Comparison of ENCODE assay signal across 8 cellular contexts in the genomic region with DNA sequence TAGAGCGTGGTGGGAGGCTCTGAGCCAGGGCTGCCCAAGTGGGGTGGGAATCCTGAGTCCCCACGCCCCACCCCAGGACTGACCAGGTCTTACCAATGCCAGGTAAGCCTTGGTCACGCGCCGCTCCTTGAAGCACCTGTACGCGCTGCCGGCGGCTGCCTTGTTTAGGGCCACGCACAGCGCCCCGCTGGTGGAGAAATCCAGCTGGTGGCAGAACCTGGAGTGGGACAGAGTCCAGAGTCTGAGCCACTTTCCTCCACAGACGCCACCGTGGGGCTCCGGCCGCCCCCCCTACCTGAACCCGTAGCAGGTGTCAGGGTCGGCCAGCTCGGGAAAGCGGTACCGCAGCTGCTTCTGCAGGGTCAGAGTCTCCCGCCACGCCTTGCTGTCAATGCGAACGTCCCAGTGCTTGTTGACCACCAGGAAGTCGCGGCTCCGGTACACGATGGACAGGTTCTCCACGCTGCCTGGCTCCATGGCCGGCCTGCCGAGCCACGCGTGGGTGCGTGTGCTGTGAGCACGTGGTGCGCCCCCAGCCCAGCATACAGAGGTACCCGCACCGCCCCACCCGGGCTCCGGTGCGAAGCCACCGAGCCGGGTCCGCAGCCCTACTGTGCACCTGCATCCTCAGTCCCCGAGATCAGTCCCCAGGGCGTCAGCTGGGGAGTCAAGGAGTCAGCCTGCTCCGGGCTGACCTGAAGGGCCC. TPM values are rescaled to one million over a fixed set of nuclear protein-coding genes. Genes with fewer than 3 reads are reported as not detected.
DNase-seq lines count a peak whose midpoint lies in the region; ATAC-seq and TF ChIP-seq lines count a peak whose summit lies in the region.
"Had no signal": no experiment of that assay in that cellular context is flagged by ENCODE, and none has a peak within 500 bp of the region (broad histone marks: within the 10 kb centered on the region; RNA-seq: fewer than 3 reads in every experiment).

No MANE protein-coding gene starts in this region.

- H3K27ac Mint-ChIP-seq in glutamatergic neuron (ENCODE audit: unreplicated experiment), result peak overlapping the region; percentile 69

- H3K36me3 Mint-ChIP-seq in glutamatergic neuron (ENCODE audit: unreplicated experiment), result no peaks in the 10 kb centered on the region

- intact Hi-C loops in spleen (cut with DNase I; ENCODE audit: low total_unique reads), result loop anchor here (5.0 kb wide), 1 partner anchor 75 kb away; no protein-coding TSS in a partner anchor

- H3K4me1 ChIP-seq in HAP-1 (no peaks in the 10 kb centered on the region), spleen (peaks cover 17 to 45% (median 33%) of the 10 kb centered on the region in 6 donors)

- H3K36me3 ChIP-seq in HAP-1 (replicated peaks) (peaks cover 64% of the 10 kb centered on the region), SK-N-MC (ENCODE audit: insufficient read depth, low read length) (peaks cover 14% of the 10 kb centered on the region; the same call in 1 of the 2 replicates), spleen (peaks cover 0 to 51% (median 12%) of the 10 kb centered on the region in 6 donors)

- H3K9ac ChIP-seq in SK-N-MC (ENCODE audit: insufficient read length), result peak overlapping the region; percentile 89

- TF ChIP-seq POLR2A in spleen (IDR thresholded peaks at IDR 0.05), result no peak

- H3K4me3 ChIP-seq in HAP-1, result peak overlapping the region; percentile 86
- peak overlapping the region; percentile 84 for H3K4me3 ChIP-seq in SK-N-MC
- H3K4me3 ChIP-seq in spleen, result peak overlapping the region; percentile 92 to 99 (median 97)

- 41 to 68% (median 44%) methylated on average over 10 to 48 of the region's 48 CpGs for WGBS in spleen, 5 donors

- peaks cover 5% of the 10 kb centered on the region for H3K27me3 Mint-ChIP-seq in glutamatergic neuron (ENCODE audit: unreplicated experiment)

- H3K27me3 ChIP-seq in HAP-1 (ENCODE audit: low read depth), result peaks cover 8% of the 10 kb centered on the region
- H3K27me3 ChIP-seq in spleen (replicated peaks in 1 of 7), result peaks cover 0 to 15% (median 9%) of the 10 kb centered on the region in 7 donors

- DNase-seq in HAP-1 (ENCODE audit: low spot score in 2 of 2), result peak in 1 of 2 experiments; percentile 29
- DNase-seq in SK-N-MC (ENCODE audit: low read depth, low spot score), result no peak
- no peak for DNase-seq in glutamatergic neuron
- DNase-seq in spleen, result peak; percentile 85
- DNase-seq in HuH-7.5 (ENCODE audit: low spot score), result no peak

- in situ Hi-C loops in HAP-1 (cut with MboI; ENCODE audit: low sequenced_read_pairs), result loop anchor here (5.0 kb wide), 1 partner anchor 55 kb away; no protein-coding TSS in a partner anchor

- H3K4me3 Mint-ChIP-seq in glutamatergic neuron (ENCODE audit: unreplicated experiment), result peak overlapping the region; percentile 85

- H3K9me3 Mint-ChIP-seq in glutamatergic neuron (ENCODE audit: unreplicated experiment), result peaks cover 5% of the 10 kb centered on the region

- no peak overlapping the region for H3K27ac ChIP-seq in SK-N-MC
- peak overlapping the region; percentile 53 to 90 (median 78) for H3K27ac ChIP-seq in spleen

- ATAC-seq in GM21529 (IDR thresholded peaks at IDR 0.05; ENCODE audit: unreplicated experiment) (no peak), GM18498 (IDR thresholded peaks at IDR 0.05; ENCODE audit: unreplicated experiment) (no peak)

- H3K9me3 ChIP-seq in HAP-1 (no peaks in the 10 kb centered on the region), SK-N-MC (ENCODE audit: low read depth, low read length) (no peaks in the 10 kb centered on the region), spleen (no peaks in the 10 kb centered on the region)

- no peak for TF ChIP-seq CTCF in glutamatergic neuron (IDR thresholded peaks at IDR 0.05; ENCODE audit: partially characterized antibody, unreplicated experiment)
- no peak for TF ChIP-seq CTCF in spleen (IDR thresholded peaks at IDR 0.05 in 8 of 11, conservative IDR thresholded peaks at IDR 0.05 in 3 of 11)

- no peaks in the 10 kb centered on the region for H3K4me1 Mint-ChIP-seq in glutamatergic neuron (ENCODE audit: low read depth, unreplicated experiment)

RNA-seq across cellular contexts. Expression of gene RPUSD1, which starts 0.8 kb away (rescaled TPM):
- total RNA-seq in glutamatergic neuron (ENCODE audit: unreplicated experiment) (28.5 TPM), spleen (10 to 100 TPM; 18.8 to 28.7 (median 22.0) TPM)
- polyA plus RNA-seq in spleen, result 10 to 100 TPM; 17.9 to 34.2 (median 19.9) TPM

RNA-seq across cellular contexts. Expression of gene CHTF18, which starts 1.0 kb away (rescaled TPM):
- 49.2 TPM for total RNA-seq in glutamatergic neuron (ENCODE audit: unreplicated experiment)
- 10 to 100 TPM in 6 of 7 donors, 1 to 10 TPM in 1; 8.9 to 30.2 (median 18.5) TPM for total RNA-seq in spleen
- polyA plus RNA-seq in spleen, result 10 to 100 TPM; 23.6 to 55.0 (median 32.3) TPM

RNA-seq across cellular contexts. Expression of gene GNG13, which starts 13.1 kb away (rescaled TPM):
- total RNA-seq in glutamatergic neuron (ENCODE audit: unreplicated experiment) (not detected), spleen (not detected)
- not detected for polyA plus RNA-seq in spleen
- total RNA-seq: T-helper 1 cell treated with Interleukin-12 subunit alpha and Interleukin-12 subunit beta and Interleukin-4 antibody, amounts not matched to agents 30 ng/mL and 1 ng/mL, for 36 hours had no signal

RNA-seq across cellular contexts. Expression of gene MSLN, which starts 26.9 kb away (rescaled TPM):
- not detected for total RNA-seq in glutamatergic neuron (ENCODE audit: unreplicated experiment)
- under 1 TPM in 3 of 7 donors, not detected in 4; 0.32 to 0.70 (median 0.51) TPM for total RNA-seq in spleen
- 1 to 10 TPM in 1 of 3 donors, under 1 TPM in 2; 0.22 to 1.1 (median 0.26) TPM for polyA plus RNA-seq in spleen
- total RNA-seq: T-helper 1 cell treated with Interleukin-12 subunit alpha and Interleukin-12 subunit beta and Interleukin-4 antibody, amounts not matched to agents 30 ng/mL and 1 ng/mL, for 36 hours had no signal

RNA-seq across cellular contexts. Expression of gene CIAO3, which starts 46.6 kb away (rescaled TPM):
- total RNA-seq in glutamatergic neuron (ENCODE audit: unreplicated experiment), result 49.5 TPM
- total RNA-seq in spleen, result 10 to 100 TPM; 24.9 to 60.2 (median 39.5) TPM
- 10 to 100 TPM; 34.1 to 80.4 (median 37.7) TPM for polyA plus RNA-seq in spleen
